12 cellular contexts compared by ENCODE assay signal in genomic region chr5:1497271-1497777, GRCh38. TPM values are rescaled to one million over a fixed set of nuclear protein-coding genes. Genes with fewer than 3 reads are reported as not detected.
A peak's percentile ranks its signal among the peaks of the same experiment; 100 is the strongest.
DNase-seq lines count a peak whose midpoint lies in the region; ATAC-seq, FAIRE-seq and TF ChIP-seq lines count a peak whose summit lies in the region.
"Had no signal": no experiment of that assay in that cellular context is flagged by ENCODE, and none has a peak within 500 bp of the region (broad histone marks: within the 10 kb centered on the region; RNA-seq: fewer than 3 reads in every experiment).

No MANE protein-coding gene starts in this region.

- DNase-seq in HepG2 (ENCODE audit: low spot score) (no peak), right lobe of liver (no peak), ascending aorta (ENCODE audit: low spot score in 2 of 2) (no peak), SW 1271 (lab: John Stamatoyannopoulos, UW) (no peak)
- DNase-seq in activated CD8-positive, alpha-beta memory T cell treated with anti-CD3 and anti-CD28 coated beads, Interleukin-2, amount 50 U/mL, for 4 hours: no peak
- DNase-seq: activated T-cell treated with anti-CD3 and anti-CD28 coated beads for 4 hours; cortex of kidney; NCI-H2029; stimulated activated CD4-positive, alpha-beta T cell treated with anti-CD3 and anti-CD28 coated beads, Interleukin-4, amount 100 ng/mL, for 1 hour had no signal

- H3K27me3 ChIP-seq in HepG2 (ENCODE audit: control insufficient read depth in 1 of 2, insufficient read depth in 2 of 2, low read length in 2 of 2): no peaks in the 10 kb centered on the region
- H3K27me3 ChIP-seq in right lobe of liver: no peaks in the 10 kb centered on the region
- no peaks in the 10 kb centered on the region for H3K27me3 ChIP-seq in OCI-LY3 (ENCODE audit: low read depth, low read length)
- H3K27me3 ChIP-seq in ascending aorta: no peaks in the 10 kb centered on the region

- TF ChIP-seq EP300 in HepG2 (IDR thresholded peaks at IDR 0.05; ENCODE audit: low read depth in 2 of 2, low read length in 2 of 2): no peak
- TF ChIP-seq EP300 in HepG2 (CRISPR knock-in tag; IDR thresholded peaks at IDR 0.05; ENCODE audit: borderline replicate concordance): no peak

- H4K20me1 ChIP-seq in HepG2 (ENCODE audit: insufficient read depth, low read length): peaks cover 29% of the 10 kb centered on the region; the same call in 1 of the 2 replicates
- no peaks in the 10 kb centered on the region for H4K20me1 ChIP-seq in OCI-LY3 (ENCODE audit: insufficient read depth, low read length)

- no peak overlapping the region for H2AFZ ChIP-seq in HepG2 (ENCODE audit: low read length)
- H2AFZ ChIP-seq in OCI-LY3 (ENCODE audit: low read depth, low read length): no peak overlapping the region

- intact Hi-C loops in HepG2 (cut with micrococcal nuclease; ENCODE audit: unreplicated experiment) (no loop called here), right lobe of liver (cut with DNase I) (no loop called here), ascending aorta (cut with DNase I) (no loop called here)

- POLR2A ChIA-PET in HepG2 (lab: Yijun Ruan, JAX): no interaction called here

- no peak overlapping the region for H3K9ac ChIP-seq in HepG2 (ENCODE audit: insufficient read depth, low read depth, low read length)
- H3K9ac ChIP-seq in OCI-LY3 (ENCODE audit: low read length): peak overlapping the region; percentile 99

- TF ChIP-seq RAD21 in HepG2 (CRISPR knock-in tag; IDR thresholded peaks at IDR 0.05): no peak

- in situ Hi-C loops in HepG2 (cut with HindIII; ENCODE audit: extremely low pct_ligation_motif_present, low pct_unique_long_range_greater_than_20kb): no loop called here

- no peak for FAIRE-seq in HepG2 (lab: Jason Lieb, UNC)

- no peak for TF ChIP-seq CTCF in HepG2 (CRISPR knock-in tag; IDR thresholded peaks at IDR 0.05)
- TF ChIP-seq CTCF in right lobe of liver (IDR thresholded peaks at IDR 0.05): no peak
- TF ChIP-seq CTCF in OCI-LY3 (IDR thresholded peaks at IDR 0.05; ENCODE audit: low read depth, low read length): no peak
- TF ChIP-seq CTCF in ascending aorta (IDR thresholded peaks at IDR 0.05): no peak

- no peaks in the 10 kb centered on the region for H3K9me3 ChIP-seq in HepG2 (ENCODE audit: low read length)
- no peaks in the 10 kb centered on the region for H3K9me3 ChIP-seq in right lobe of liver
- no peaks in the 10 kb centered on the region for H3K9me3 ChIP-seq in OCI-LY3 (ENCODE audit: insufficient read depth, low read length)
- no peaks in the 10 kb centered on the region for H3K9me3 ChIP-seq in ascending aorta

- ATAC-seq in HepG2 (no peak), right lobe of liver (no peak), HG02840 (IDR thresholded peaks at IDR 0.05; ENCODE audit: low FRiP score, unreplicated experiment) (peak; percentile 24), GM19467 (IDR thresholded peaks at IDR 0.05; ENCODE audit: unreplicated experiment) (no peak)

- H3K36me3 ChIP-seq in HepG2 (replicated peaks in 1 of 2; ENCODE audit: control insufficient read depth in 1 of 2, insufficient read depth in 2 of 2, low read length in 2 of 2) (peaks cover 37 to 75% of the 10 kb centered on the region in 2 experiments), right lobe of liver (no peaks in the 10 kb centered on the region), OCI-LY3 (replicated peaks; ENCODE audit: low read depth, low read length) (peaks cover 60% of the 10 kb centered on the region), ascending aorta (peaks cover 18 to 27% of the 10 kb centered on the region in 2 donors)

- no TSS peak for BruUV-seq in HepG2 (replicated peaks; lab: Mats Ljungman, UMichigan)

- H3K4me3 ChIP-seq in HepG2 (replicated peaks in 1 of 3; ENCODE audit: insufficient read depth in 1 of 3, low read depth in 2 of 3, low read length in 3 of 3) (no peak overlapping the region), right lobe of liver (no peak overlapping the region), OCI-LY3 (ENCODE audit: low read length) (peak overlapping the region; percentile 75), ascending aorta (no peak overlapping the region)

- no peak for TF ChIP-seq POLR2A in HepG2 (IDR thresholded peaks at IDR 0.05; ENCODE audit: insufficient read depth in 1 of 2, low read depth in 2 of 2, low read length in 2 of 2)
- TF ChIP-seq POLR2A in right lobe of liver (IDR thresholded peaks at IDR 0.05): no peak

- WGBS in HepG2 (ENCODE audit: low lambda C conversion rate): 94% methylated on average over 9 of the region's 14 CpGs
- WGBS in right lobe of liver (ENCODE audit: insufficient coverage, low coverage, low lambda C conversion rate, missing lambda C conversion rate): 70% methylated on average over 7 of the region's 14 CpGs

- peaks cover 22% of the 10 kb centered on the region for H3K79me2 ChIP-seq in HepG2 (ENCODE audit: insufficient read depth, low read length)
- H3K79me2 ChIP-seq in OCI-LY3 (ENCODE audit: low read length): peaks cover 75% of the 10 kb centered on the region

- no peaks in the 10 kb centered on the region for H3K4me1 ChIP-seq in HepG2 (ENCODE audit: insufficient read depth, low read length)
- H3K4me1 ChIP-seq in right lobe of liver: no peaks in the 10 kb centered on the region
- peaks cover 95% of the 10 kb centered on the region for H3K4me1 ChIP-seq in OCI-LY3 (ENCODE audit: low read length)
- peaks cover 0 to 11% of the 10 kb centered on the region in 2 donors for H3K4me1 ChIP-seq in ascending aorta

- H3K4me2 ChIP-seq in HepG2 (ENCODE audit: low read depth, low read length) (no peak overlapping the region), OCI-LY3 (ENCODE audit: low read length) (peak overlapping the region; percentile 97)

- CTCF ChIA-PET in HepG2 (lab: Yijun Ruan, JAX; ENCODE audit: low intra/inter-chr PET ratio, low total read pairs): no interaction called here

- no peak overlapping the region for H3K27ac ChIP-seq in HepG2 (ENCODE audit: extremely low read length, insufficient read depth, low read length)
- no peak overlapping the region for H3K27ac ChIP-seq in right lobe of liver
- H3K27ac ChIP-seq in OCI-LY3 (ENCODE audit: low read length): peak overlapping the region; percentile 100
- H3K27ac ChIP-seq in ascending aorta: no peak overlapping the region

TF ChIP-seq in HepG2, 621 proteins besides CTCF, POLR2A, EP300 and RAD21 (continues in another document):
- TF ChIP-seq ZNF34 (CRISPR knock-in tag; IDR thresholded peaks at IDR 0.05; ENCODE audit: borderline replicate concordance) (no peak), ZFYVE20 (CRISPR knock-in tag; IDR thresholded peaks at IDR 0.05; ENCODE audit: borderline replicate concordance, low read depth) (no peak)

RNA-seq across cellular contexts. Expression of gene LPCAT1, which starts 26.4 kb away (rescaled TPM):
- total RNA-seq in HepG2 (2016; rRNA removed; fragmentation: Illumina TruSeq; extraction: Trizol) (16.0 and 29.8 TPM in 2 replicates), right lobe of liver (10 to 100 TPM in 3 of 6 experiments, 1 to 10 TPM in 3; 6.9 to 38.6 (median 13.1) TPM), ascending aorta (86.2 TPM)
- 5.1 and 9.2 TPM in 2 replicates for total RNA-seq in HepG2 (2016; cell fraction: cytosol; rRNA removed; fragmentation: Illumina TruSeq; extraction: Trizol; ENCODE audit: low read depth)
- total RNA-seq in HepG2 (2016; cell fraction: insoluble cytoplasmic fraction; rRNA removed; fragmentation: Illumina TruSeq; extraction: Trizol): 14.3 and 34.5 TPM in 2 replicates
- total RNA-seq in HepG2 (2016; cell fraction: membrane; rRNA removed; fragmentation: Illumina TruSeq; extraction: Trizol): 14.8 and 16.4 TPM in 2 replicates
- total RNA-seq in HepG2 (2016; cell fraction: nucleus; rRNA removed; fragmentation: Illumina TruSeq; extraction: Trizol): 37.9 and 47.2 TPM in 2 replicates
- 90.6 and 115 TPM in 2 replicates for polyA plus RNA-seq in HepG2 (2011; rRNA removed)
- 65.4 and 69.9 TPM in 2 replicates for polyA plus RNA-seq in HepG2 (2011; cell fraction: cytosol; rRNA removed)
- polyA plus RNA-seq in HepG2 (2011; cell fraction: nucleus; rRNA removed): 330 and 361 TPM in 2 replicates
- 104 and 122 TPM in 2 replicates for polyA plus RNA-seq in HepG2 (2012)
- 3.8 and 4.2 TPM in 2 replicates for polyA plus RNA-seq in HepG2 (2016; cell fraction: cytosol; fragmentation: Illumina TruSeq; extraction: Trizol; ENCODE audit: low read depth)
- 18.3 and 19.5 TPM in 2 replicates for polyA plus RNA-seq in HepG2 (2016; cell fraction: insoluble cytoplasmic fraction; fragmentation: Illumina TruSeq; extraction: Trizol; ENCODE audit: low read depth)
- 9.2 and 10.4 TPM in 2 replicates for polyA plus RNA-seq in HepG2 (2016; cell fraction: membrane; fragmentation: Illumina TruSeq; extraction: Trizol; ENCODE audit: low read depth)
- polyA plus RNA-seq in HepG2 (2016; cell fraction: nucleus; fragmentation: Illumina TruSeq; extraction: Trizol; ENCODE audit: insufficient read depth, low read depth): 89.7 and 92.4 TPM in 2 replicates
- 56.1 and 65.1 TPM in 2 replicates for polyA minus RNA-seq in HepG2 (2011; rRNA and poly(A)+ RNA removed; ENCODE audit: low replicate concordance)
- 44.6 and 51.7 TPM in 2 replicates for polyA minus RNA-seq in HepG2 (2011; cell fraction: cytosol; rRNA and poly(A)+ RNA removed)
- 90.3 and 92.4 TPM in 2 replicates for polyA minus RNA-seq in HepG2 (2011; cell fraction: nucleus; rRNA and poly(A)+ RNA removed)

RNA-seq across cellular contexts. Expression of gene SLC6A3, which starts 52.1 kb away (rescaled TPM):
- total RNA-seq in HepG2 (2016; rRNA removed; fragmentation: Illumina TruSeq; extraction: Trizol) (not detected in 2 replicates), right lobe of liver (not detected), ascending aorta (not detected)
- not detected in 2 replicates for total RNA-seq in HepG2 (2016; cell fraction: cytosol; rRNA removed; fragmentation: Illumina TruSeq; extraction: Trizol; ENCODE audit: low read depth)
- not detected in 2 replicates for total RNA-seq in HepG2 (2016; cell fraction: insoluble cytoplasmic fraction; rRNA removed; fragmentation: Illumina TruSeq; extraction: Trizol)
- total RNA-seq in HepG2 (2016; cell fraction: membrane; rRNA removed; fragmentation: Illumina TruSeq; extraction: Trizol): not detected in 2 replicates
- not detected in 2 replicates for total RNA-seq in HepG2 (2016; cell fraction: nucleus; rRNA removed; fragmentation: Illumina TruSeq; extraction: Trizol)
- polyA plus RNA-seq in HepG2 (2011; rRNA removed): 0.01 and 0.12 TPM in 2 replicates
- polyA plus RNA-seq in HepG2 (2011; cell fraction: cytosol; rRNA removed): 0.03 and 0.06 TPM in 2 replicates
- 0.18 and 0.36 TPM in 2 replicates for polyA plus RNA-seq in HepG2 (2011; cell fraction: nucleus; rRNA removed)
- polyA plus RNA-seq in HepG2 (2012): 0.15 and 0.17 TPM in 2 replicates
- not detected in 2 replicates for polyA plus RNA-seq in HepG2 (2016; cell fraction: cytosol; fragmentation: Illumina TruSeq; extraction: Trizol; ENCODE audit: low read depth)
- polyA plus RNA-seq in HepG2 (2016; cell fraction: insoluble cytoplasmic fraction; fragmentation: Illumina TruSeq; extraction: Trizol; ENCODE audit: low read depth): not detected in 2 replicates
- not detected in 2 replicates for polyA plus RNA-seq in HepG2 (2016; cell fraction: membrane; fragmentation: Illumina TruSeq; extraction: Trizol; ENCODE audit: low read depth)
- polyA plus RNA-seq in HepG2 (2016; cell fraction: nucleus; fragmentation: Illumina TruSeq; extraction: Trizol; ENCODE audit: insufficient read depth, low read depth): not detected in 2 replicates
- polyA minus RNA-seq in HepG2 (2011; rRNA and poly(A)+ RNA removed; ENCODE audit: low replicate concordance): 0.12 and 0.14 TPM in 2 replicates
- not detected in 2 replicates for polyA minus RNA-seq in HepG2 (2011; cell fraction: cytosol; rRNA and poly(A)+ RNA removed)
- polyA minus RNA-seq in HepG2 (2011; cell fraction: nucleus; rRNA and poly(A)+ RNA removed): 0.12 TPM in 1 of 2 replicates, not detected in the other
